8 cellular contexts compared by ENCODE assay signal in the genomic region with DNA sequence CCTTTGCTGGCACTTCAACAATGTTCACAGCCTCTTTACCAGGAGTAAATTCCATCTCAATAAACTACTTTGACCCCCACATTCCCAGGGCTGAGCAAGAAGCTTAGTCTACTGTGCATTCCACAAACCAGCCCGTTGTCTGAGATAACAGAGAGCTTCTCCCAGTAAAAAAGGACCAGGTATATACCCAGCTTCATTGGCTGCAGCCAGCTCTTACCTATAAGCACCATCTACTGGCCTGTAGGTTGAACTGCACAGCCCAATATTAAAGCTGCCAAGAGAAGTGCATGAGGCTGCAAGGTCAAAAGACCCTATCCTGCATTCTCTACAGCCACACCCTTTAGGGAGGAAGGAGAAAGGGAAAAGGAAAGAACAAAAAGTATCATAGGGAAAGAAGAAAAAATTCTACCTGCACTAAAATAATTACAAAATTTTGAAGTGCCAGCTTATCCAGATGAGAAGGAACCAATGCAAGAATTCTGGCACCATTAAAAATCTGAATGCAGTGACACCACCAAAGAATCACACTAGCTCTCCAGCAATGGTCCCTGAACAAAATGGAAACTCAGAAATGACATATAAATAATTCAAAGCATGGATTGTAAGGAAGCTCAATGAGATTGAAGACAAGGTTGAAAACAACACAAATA. TPM values are rescaled to one million over a fixed set of nuclear protein-coding genes. Genes with fewer than 3 reads are reported as not detected.
DNase-seq lines count a peak whose midpoint lies in the region; ATAC-seq and TF ChIP-seq lines count a peak whose summit lies in the region.

No MANE protein-coding gene starts in this region.

- DNase-seq in DMS53 (lab: John Stamatoyannopoulos, UW) (peak; percentile 73), NCI-H345 (lab: John Stamatoyannopoulos, UW) (peak; percentile 25), cerebellar cortex (ENCODE audit: low spot score) (peak; percentile 16), mucosa of descending colon (peak in 1 of 3 donors; percentile 21), superior temporal gyrus (ENCODE audit: extremely low spot score) (no peak)

- TF ChIP-seq POLR2A in gastroesophageal sphincter (IDR thresholded peaks at IDR 0.05) = no peak

- H3K36me3 ChIP-seq in mucosa of descending colon (ENCODE audit: low read depth) = no peaks in the 10 kb centered on the region
- H3K36me3 ChIP-seq in gastroesophageal sphincter = no peaks in the 10 kb centered on the region

- intact Hi-C loops in mucosa of descending colon (cut with DNase I, micrococcal nuclease) = no loop called here

- no peak overlapping the region for H3K4me3 ChIP-seq in mucosa of descending colon
- no peak overlapping the region for H3K4me3 ChIP-seq in gastroesophageal sphincter

- peak; percentile 99 for ATAC-seq in GM19328 (IDR thresholded peaks at IDR 0.05; ENCODE audit: unreplicated experiment)
- ATAC-seq in HG03135 (IDR thresholded peaks at IDR 0.05; ENCODE audit: unreplicated experiment) = peak; percentile 97
- ATAC-seq in mucosa of descending colon = peak; percentile 67
- ATAC-seq in gastroesophageal sphincter = no peak

- H3K4me1 ChIP-seq in mucosa of descending colon (ENCODE audit: low read depth) (no peaks in the 10 kb centered on the region), gastroesophageal sphincter (no peaks in the 10 kb centered on the region)

- 0% methylated on average over 1 of the region's 1 CpG for WGBS in gastroesophageal sphincter (ENCODE audit: low coverage in 1 of 2), 2 donors

- no peaks in the 10 kb centered on the region for H3K9me3 ChIP-seq in mucosa of descending colon
- no peaks in the 10 kb centered on the region for H3K9me3 ChIP-seq in gastroesophageal sphincter

- TF ChIP-seq CTCF in mucosa of descending colon (IDR thresholded peaks at IDR 0.05) (peak; percentile 34), gastroesophageal sphincter (IDR thresholded peaks at IDR 0.05) (peak in 1 of 4 experiments; percentile 54)

- H3K27ac ChIP-seq in gastroesophageal sphincter = no peak overlapping the region

- TF ChIP-seq EP300 in gastroesophageal sphincter (IDR thresholded peaks at IDR 0.05) = no peak

- no peaks in the 10 kb centered on the region for H3K27me3 ChIP-seq in gastroesophageal sphincter

RNA-seq across cellular contexts. Expression of gene INTU, which starts 45.7 kb away (rescaled TPM):
- total RNA-seq in mucosa of descending colon (1 to 10 TPM; 4.2 to 8.2 (median 5.8) TPM), gastroesophageal sphincter (10 to 100 TPM in 2 of 4 donors, 1 to 10 TPM in 2; 4.5 to 21.8 (median 14.3) TPM)
